ENCODE assay signal across 21 cellular contexts in the genomic region with DNA sequence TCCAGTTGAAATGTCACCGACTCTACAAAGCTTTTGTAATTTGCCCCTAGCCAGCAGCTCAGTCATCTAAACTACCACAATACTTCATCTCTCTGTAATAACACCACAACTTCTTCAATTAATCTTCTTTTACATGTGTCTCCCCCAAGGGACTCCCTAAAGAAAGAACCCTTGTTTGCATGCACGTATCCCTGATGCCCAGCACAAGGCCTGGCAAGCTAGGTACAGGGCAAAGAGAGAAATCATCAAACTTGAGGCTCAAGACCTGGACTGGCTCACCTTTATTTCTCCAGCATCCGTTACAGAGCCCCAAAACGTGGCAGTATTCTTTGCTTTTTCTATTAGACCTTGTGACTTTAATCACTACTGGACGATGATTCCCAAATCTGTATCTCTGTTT. TPM values are rescaled to one million over a fixed set of nuclear protein-coding genes. Genes with fewer than 3 reads are reported as not detected.
DNase-seq lines count a peak whose midpoint lies in the region; ATAC-seq and TF ChIP-seq lines count a peak whose summit lies in the region.
"Had no signal": no experiment of that assay in that cellular context is flagged by ENCODE, and none has a peak within 500 bp of the region (broad histone marks: within the 10 kb centered on the region; RNA-seq: fewer than 3 reads in every experiment).

No MANE protein-coding gene starts in this region.

- ATAC-seq in GM19452 (IDR thresholded peaks at IDR 0.05; ENCODE audit: unreplicated experiment): no peak
- ATAC-seq: activated CD4-positive, CD25-positive, alpha-beta regulatory T cell treated with anti-CD3 and anti-CD28 coated beads, Interleukin-2, amount 50 U/mL, for 24 hours; left ventricle myocardium superior had no signal

- H4K20me1 ChIP-seq in OCI-LY7 (ENCODE audit: insufficient read depth, low read length): no peaks in the 10 kb centered on the region

- no peak overlapping the region for H3K9ac ChIP-seq in endodermal cell (ENCODE audit: extremely low read depth, low read length, poor library complexity, severe bottlenecking)

- CTCF ChIA-PET in OCI-LY7 (lab: Charles Lee; ENCODE audit: unreplicated experiment): interaction anchor here (0.6 to 1.6 kb wide), 2 partner anchors 110 to 142 kb away, joined by 4 read pairs; no protein-coding TSS in a partner anchor

- peak overlapping the region; percentile 35 for H3K27ac Mint-ChIP-seq in activated naive CD8-positive, alpha-beta T cell
- H3K27ac Mint-ChIP-seq in activated naive CD8-positive, alpha-beta T cell treated with anti-CD3 and anti-CD28 coated beads for 36 hours: no peak overlapping the region
- H3K27ac Mint-ChIP-seq in endodermal cell: no peak overlapping the region
- no peak overlapping the region for H3K27ac Mint-ChIP-seq in type B pancreatic cell
- H3K27ac Mint-ChIP-seq: immature natural killer cell had no signal

- H3K27me3 ChIP-seq in endodermal cell (ENCODE audit: control insufficient read depth, insufficient read depth, low read length, poor library complexity, severe bottlenecking): peaks cover 6% of the 10 kb centered on the region
- H3K27me3 ChIP-seq: ascending aorta, dorsolateral prefrontal cortex, hepatocyte had no signal

- peak overlapping the region; percentile 62 for H3K4me3 Mint-ChIP-seq in activated naive CD8-positive, alpha-beta T cell
- H3K4me3 Mint-ChIP-seq in activated naive CD8-positive, alpha-beta T cell treated with anti-CD3 and anti-CD28 coated beads for 36 hours: no peak overlapping the region
- no peak overlapping the region for H3K4me3 Mint-ChIP-seq in endodermal cell
- peak overlapping the region; percentile 46 for H3K4me3 Mint-ChIP-seq in type B pancreatic cell

- peak overlapping the region; percentile 5 for H3K4me3 ChIP-seq in OCI-LY7 (ENCODE audit: low read depth, low read length, poor library complexity, severe bottlenecking)
- H3K4me3 ChIP-seq in endodermal cell (ENCODE audit: low read length): peak overlapping the region; percentile 55
- H3K4me3 ChIP-seq: ascending aorta, dorsolateral prefrontal cortex, hepatocyte, prostate gland had no signal

- H3K27ac ChIP-seq in OCI-LY7 (ENCODE audit: low read depth, low read length, poor library complexity, severe bottlenecking): no peak overlapping the region
- H3K27ac ChIP-seq in endodermal cell (ENCODE audit: low read depth, low read length): no peak overlapping the region
- H3K27ac ChIP-seq: ascending aorta, dorsolateral prefrontal cortex, hepatocyte, prostate gland had no signal

- WGBS in endodermal cell (ENCODE audit: insufficient coverage in 1 of 2, insufficient read length in 1 of 2), 2 experiments: 95 to 100% methylated on average over 5 of the region's 5 CpGs

- no TSS peak for BruUV-seq in OCI-LY7 (replicated peaks; lab: Mats Ljungman, UMichigan)

- peaks cover 7% of the 10 kb centered on the region; the same call in 1 of the 2 replicates for H3K79me2 ChIP-seq in OCI-LY7 (ENCODE audit: insufficient read depth, low read depth, low read length)

- no peaks in the 10 kb centered on the region for H3K9me3 Mint-ChIP-seq in activated naive CD8-positive, alpha-beta T cell (ENCODE audit: low read depth)
- no peaks in the 10 kb centered on the region for H3K9me3 Mint-ChIP-seq in activated naive CD8-positive, alpha-beta T cell treated with anti-CD3 and anti-CD28 coated beads for 36 hours
- H3K9me3 Mint-ChIP-seq in endodermal cell: no peaks in the 10 kb centered on the region
- H3K9me3 Mint-ChIP-seq in type B pancreatic cell: no peaks in the 10 kb centered on the region
- H3K9me3 Mint-ChIP-seq: immature natural killer cell had no signal

- POLR2A ChIA-PET in OCI-LY7 (lab: Charles Lee): interaction anchor here (1.1 to 1.2 kb wide), 2 partner anchors 11 to 113 kb away, joined by 3 to 6 read pairs; no protein-coding TSS in a partner anchor

- H3K36me3 ChIP-seq in OCI-LY7 (ENCODE audit: insufficient read depth, low read length): peaks cover 20% of the 10 kb centered on the region
- peaks cover 27% of the 10 kb centered on the region for H3K36me3 ChIP-seq in endodermal cell (ENCODE audit: control insufficient read depth, insufficient read depth, low read length)
- H3K36me3 ChIP-seq: prostate gland had no signal

- no peaks in the 10 kb centered on the region for H3K9me2 ChIP-seq in OCI-LY7 (ENCODE audit: insufficient read depth, low read length)

- DNase-seq in activated naive CD8-positive, alpha-beta T cell treated with anti-CD3 and anti-CD28 coated beads for 36 hours: no peak
- no peak for DNase-seq in OCI-LY7 (ENCODE audit: low spot score)
- no peak for DNase-seq in endodermal cell
- no peak for DNase-seq in type B pancreatic cell (ENCODE audit: extremely low spot score, unreplicated experiment)
- no peak for DNase-seq in NCI-H2107 treated with DMSO at 0.1 percent for 48 hours (lab: John Stamatoyannopoulos, UW; ENCODE audit: unreplicated experiment)
- no peak for DNase-seq in NCI-H2107 (lab: John Stamatoyannopoulos, UW)
- DNase-seq: CD4-positive, alpha-beta memory T cell; central memory CD4-positive, alpha-beta T cell; DMS53; dorsolateral prefrontal cortex; immature natural killer cell; KBM-7; left ventricle myocardium superior; NCI-H1694; NCI-H69 had no signal

- intact Hi-C loops in OCI-LY7 (cut with micrococcal nuclease; ENCODE audit: unreplicated experiment): loop anchor here (5.0 kb wide), 1 partner anchor 80 kb away; no protein-coding TSS in a partner anchor

- peaks cover 55% of the 10 kb centered on the region for H3K4me1 Mint-ChIP-seq in activated naive CD8-positive, alpha-beta T cell (ENCODE audit: low read depth)
- peaks cover 42% of the 10 kb centered on the region for H3K4me1 Mint-ChIP-seq in activated naive CD8-positive, alpha-beta T cell treated with anti-CD3 and anti-CD28 coated beads for 36 hours
- peaks cover 13% of the 10 kb centered on the region for H3K4me1 Mint-ChIP-seq in endodermal cell
- peaks cover 20% of the 10 kb centered on the region for H3K4me1 Mint-ChIP-seq in type B pancreatic cell (ENCODE audit: unreplicated experiment)

- no peak overlapping the region for H2AFZ ChIP-seq in OCI-LY7 (ENCODE audit: low read length)
- H2AFZ ChIP-seq: hepatocyte had no signal

- peaks cover 13% of the 10 kb centered on the region for H3K36me3 Mint-ChIP-seq in activated naive CD8-positive, alpha-beta T cell
- peaks cover 37% of the 10 kb centered on the region for H3K36me3 Mint-ChIP-seq in activated naive CD8-positive, alpha-beta T cell treated with anti-CD3 and anti-CD28 coated beads for 36 hours
- H3K36me3 Mint-ChIP-seq in endodermal cell (ENCODE audit: low read depth) (peaks cover 24% of the 10 kb centered on the region), type B pancreatic cell (peaks cover 20% of the 10 kb centered on the region)

- H3K4me2 ChIP-seq in OCI-LY7 (ENCODE audit: low read length): peak overlapping the region; percentile 49
- H3K4me2 ChIP-seq: hepatocyte had no signal

- H3K27me3 Mint-ChIP-seq in activated naive CD8-positive, alpha-beta T cell: no peaks in the 10 kb centered on the region
- peaks cover 5% of the 10 kb centered on the region for H3K27me3 Mint-ChIP-seq in activated naive CD8-positive, alpha-beta T cell treated with anti-CD3 and anti-CD28 coated beads for 36 hours
- peaks cover 10% of the 10 kb centered on the region for H3K27me3 Mint-ChIP-seq in endodermal cell (ENCODE audit: insufficient read depth)
- H3K27me3 Mint-ChIP-seq in type B pancreatic cell: peaks cover 10% of the 10 kb centered on the region

- no peak for TF ChIP-seq CTCF in OCI-LY7 (conservative IDR thresholded peaks at IDR 0.05; ENCODE audit: low read length)
- TF ChIP-seq CTCF in endodermal cell (conservative IDR thresholded peaks at IDR 0.05): no peak
- TF ChIP-seq CTCF in type B pancreatic cell (conservative IDR thresholded peaks at IDR 0.05): no peak

- no peaks in the 10 kb centered on the region for H3K9me3 ChIP-seq in OCI-LY7 (ENCODE audit: low read length)
- H3K9me3 ChIP-seq in endodermal cell (ENCODE audit: control insufficient read depth, low read length): no peaks in the 10 kb centered on the region
- H3K9me3 ChIP-seq: ascending aorta, prostate gland had no signal

- H3K4me1 ChIP-seq in OCI-LY7 (ENCODE audit: insufficient read depth, low read length, poor library complexity, severe bottlenecking) (peaks cover 38% of the 10 kb centered on the region), endodermal cell (ENCODE audit: control insufficient read depth, insufficient read depth, low read length) (peaks cover 6% of the 10 kb centered on the region)
- H3K4me1 ChIP-seq: prostate gland had no signal

RNA-seq across cellular contexts. Expression of gene ZBTB21, which starts 2.6 kb away (rescaled TPM):
- 10 to 100 TPM; 29.6 to 29.7 TPM for total RNA-seq in activated naive CD8-positive, alpha-beta T cell treated with anti-CD3 and anti-CD28 coated beads for 36 hours
- total RNA-seq in OCI-LY7 (2014; rRNA removed; shearing (Covaris generic)): 10.0 and 12.4 TPM in 2 replicates
- total RNA-seq in OCI-LY7 (2022) (19.6 and 22.6 TPM in 2 replicates), endodermal cell (10 to 100 TPM; 17.3 to 23.1 TPM), type B pancreatic cell (ENCODE audit: low replicate concordance) (19.9 and 23.4 TPM in 2 replicates)
- 14.0 TPM for polyA plus RNA-seq in endodermal cell (2013, experiment 1 of 2)
- 14.4 TPM for polyA plus RNA-seq in endodermal cell (2013, experiment 2 of 2)

RNA-seq across cellular contexts. Expression of gene C2CD2, which starts 53.7 kb away (rescaled TPM):
- 1 to 10 TPM; 6.3 to 7.6 TPM for total RNA-seq in activated naive CD8-positive, alpha-beta T cell treated with anti-CD3 and anti-CD28 coated beads for 36 hours
- total RNA-seq in OCI-LY7 (2014; rRNA removed; shearing (Covaris generic)): 3.4 and 4.5 TPM in 2 replicates
- 5.9 and 8.9 TPM in 2 replicates for total RNA-seq in OCI-LY7 (2022)
- 10 to 100 TPM; 26.3 to 28.7 TPM for total RNA-seq in endodermal cell
- 8.9 TPM for polyA plus RNA-seq in endodermal cell (2013, experiment 1 of 2)
- polyA plus RNA-seq in endodermal cell (2013, experiment 2 of 2): 7.2 TPM
- 20.5 and 32.3 TPM in 2 replicates for total RNA-seq in type B pancreatic cell (ENCODE audit: low replicate concordance)

Comparison
In these comparisons a context has a peak if more than half of its experiments do, and no peak if none do; other contexts are left out.
1. H3K4me3 Mint-ChIP-seq: peak in activated naive CD8-positive, alpha-beta T cell (single experiment) and type B pancreatic cell (single experiment); none in activated naive CD8-positive, alpha-beta T cell treated with anti-CD3 and anti-CD28 coated beads for 36 hours (single experiment) and endodermal cell (single experiment).